26 cellular contexts compared by ENCODE assay signal in genomic region chr19:42169486-42169885, GRCh38.
"Had no signal": no experiment of that assay in that cellular context is flagged by ENCODE, and none has a peak within 500 bp of the region (broad histone marks: within the 10 kb centered on the region; RNA-seq: fewer than 3 reads in every experiment).

No MANE protein-coding gene starts in this region.

- H3K4me3 Mint-ChIP-seq: dendritic cell treated with granulocyte-macrophage colony-stimulating factor and Interleukin-4, amounts not matched to agents 40 ng/mL and 50 ng/mL, for 4 days; mesothelial cell of epicardium; naive B cell; nephron; stimulated activated effector memory CD8-positive, alpha-beta T cell treated with anti-CD3 and anti-CD28 coated beads, Interleukin-12 subunit alpha, Interleukin-12 subunit beta, amount 100 ng/mL, for 72 hours had no signal

- H3K36me3 ChIP-seq: colonic mucosa, esophagus muscularis mucosa, gastroesophageal sphincter, heart right ventricle, left lung, neutrophil, stomach, thyroid gland had no signal

- H3K27ac ChIP-seq: colonic mucosa, esophagus muscularis mucosa, foreskin keratinocyte, gastroesophageal sphincter, heart right ventricle, left lung, neutrophil, parathyroid adenoma, stomach, thyroid gland had no signal

- H3K4me3 ChIP-seq: colonic mucosa, esophagus muscularis mucosa, gastroesophageal sphincter, heart right ventricle, left lung, mucosa of descending colon, stomach, thyroid gland had no signal

- H3K9me3 Mint-ChIP-seq: dendritic cell treated with granulocyte-macrophage colony-stimulating factor and Interleukin-4, amounts not matched to agents 40 ng/mL and 50 ng/mL, for 4 days; mesothelial cell of epicardium; naive B cell; nephron; stimulated activated effector memory CD8-positive, alpha-beta T cell treated with anti-CD3 and anti-CD28 coated beads, Interleukin-12 subunit alpha, Interleukin-12 subunit beta, amount 100 ng/mL, for 72 hours had no signal

- H3K79me2 ChIP-seq: parathyroid adenoma had no signal

- H2AFZ ChIP-seq: parathyroid adenoma had no signal

- H3K27me3 ChIP-seq: thyroid gland had no signal

- DNase-seq: colonic mucosa; effector CD8-positive, alpha-beta T cell; foreskin keratinocyte; heart right ventricle; hippocampal formation; left cardiac atrium; left lung; mesenchymal stem cell; mucosa of descending colon; naive B cell; stimulated activated CD4-positive, alpha-beta T cell treated with anti-CD3 and anti-CD28 coated beads, Interleukin-2, amount 100 ng/mL, for 24 hours; stimulated activated CD4-positive, alpha-beta T cell treated with anti-CD3 and anti-CD28 coated beads, Interleukin-4, amount 100 ng/mL, for 24 hours; stimulated activated naive CD4-positive, alpha-beta T cell treated with Interleukin-2 at 50 U/mL for 16 hours; stomach; thyroid gland; trophoblast cell had no signal

- H3K9me3 ChIP-seq: colonic mucosa, esophagus muscularis mucosa, gastroesophageal sphincter, heart right ventricle, left lung, mucosa of descending colon, neutrophil, stomach, thyroid gland had no signal

- H3K9ac ChIP-seq: parathyroid adenoma had no signal

- ATAC-seq: foreskin keratinocyte; gastroesophageal sphincter; heart right ventricle; left cardiac atrium; left lung; mucosa of descending colon; sciatic nerve; stimulated activated effector memory CD8-positive, alpha-beta T cell treated with anti-CD3 and anti-CD28 coated beads, Interleukin-12 subunit alpha, Interleukin-12 subunit beta, amount 100 ng/mL, for 72 hours had no signal

- H3K36me3 Mint-ChIP-seq: mesothelial cell of epicardium; naive B cell; stimulated activated effector memory CD8-positive, alpha-beta T cell treated with anti-CD3 and anti-CD28 coated beads, Interleukin-12 subunit alpha, Interleukin-12 subunit beta, amount 100 ng/mL, for 72 hours had no signal

- H3K27ac Mint-ChIP-seq: dendritic cell treated with granulocyte-macrophage colony-stimulating factor and Interleukin-4, amounts not matched to agents 40 ng/mL and 50 ng/mL, for 4 days; mesothelial cell of epicardium; nephron; progenitor cell of endocrine pancreas; stimulated activated effector memory CD8-positive, alpha-beta T cell treated with anti-CD3 and anti-CD28 coated beads, Interleukin-12 subunit alpha, Interleukin-12 subunit beta, amount 100 ng/mL, for 72 hours had no signal

- H3K4me1 Mint-ChIP-seq: mesothelial cell of epicardium; stimulated activated effector memory CD8-positive, alpha-beta T cell treated with anti-CD3 and anti-CD28 coated beads, Interleukin-12 subunit alpha, Interleukin-12 subunit beta, amount 100 ng/mL, for 72 hours had no signal
